5 cellular contexts compared by ENCODE assay signal in the genomic region with DNA sequence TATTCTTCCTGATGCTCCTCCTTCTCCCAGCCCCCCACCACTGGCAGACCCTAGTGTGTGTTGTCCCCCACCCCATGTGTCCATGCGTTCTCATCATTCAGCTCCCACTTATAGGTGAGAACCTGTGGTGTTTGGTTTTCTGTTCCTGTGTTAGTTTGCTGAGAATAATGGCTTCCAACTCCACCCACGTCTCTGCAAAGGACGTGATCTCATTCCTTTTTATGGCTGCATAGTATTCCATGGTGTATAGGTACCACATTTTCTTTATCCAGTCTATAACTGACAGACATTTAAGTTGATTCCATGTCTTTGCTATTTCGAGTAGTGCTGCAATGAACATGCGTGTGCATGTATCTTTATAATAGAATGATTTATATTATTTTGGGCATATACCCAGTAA. TPM values are rescaled to one million over a fixed set of nuclear protein-coding genes. Genes with fewer than 3 reads are reported as not detected.
"Had no signal": no experiment of that assay in that cellular context is flagged by ENCODE, and none has a peak within 500 bp of the region (broad histone marks: within the 10 kb centered on the region; RNA-seq: fewer than 3 reads in every experiment).

No MANE protein-coding gene starts in this region.

RNA-seq across cellular contexts. Expression of a gene that starts 12.2 kb away (rescaled TPM):
- total RNA-seq: HepG2, HT-29, HT1080, IMR-90 had no signal
- polyA plus RNA-seq: HepG2, IMR-90 had no signal

RNA-seq across cellular contexts. Expression of a gene that starts 55.2 kb away (rescaled TPM):
- total RNA-seq: HT-29, IMR-90 had no signal
- polyA plus RNA-seq: IgD-negative memory B cell had no signal
